ENCODE assay signal across 9 cellular contexts in genomic region chr16:1152123-1152638, GRCh38. TPM values are rescaled to one million over a fixed set of nuclear protein-coding genes. Genes with fewer than 3 reads are reported as not detected.
DNase-seq lines count a peak whose midpoint lies in the region; TF ChIP-seq lines count a peak whose summit lies in the region.
"Had no signal": no experiment of that assay in that cellular context is flagged by ENCODE, and none has a peak within 500 bp of the region (broad histone marks: within the 10 kb centered on the region; RNA-seq: fewer than 3 reads in every experiment).

No MANE protein-coding gene starts in this region.

- H3K27ac ChIP-seq in HUES6 (ENCODE audit: low read depth, low read length) (no peak overlapping the region; the same call in 1 of the 2 replicates), right atrium auricular region (no peak overlapping the region)

- H3K27me3 ChIP-seq in HUES6 (ENCODE audit: control insufficient read depth, insufficient read depth, low read length), result peaks cover 29% of the 10 kb centered on the region
- H3K27me3 ChIP-seq in right atrium auricular region, result peaks cover 0 to 16% of the 10 kb centered on the region in 2 donors

- peaks cover 15% of the 10 kb centered on the region for H3K4me1 ChIP-seq in HUES6 (ENCODE audit: control insufficient read depth, insufficient read depth, low read length)
- H3K4me1 ChIP-seq in right atrium auricular region, result peaks cover 0 to 15% of the 10 kb centered on the region in 2 donors

- H3K36me3 ChIP-seq in HUES6 (ENCODE audit: control insufficient read depth, insufficient read depth, low read length), result no peaks in the 10 kb centered on the region
- H3K36me3 ChIP-seq in right atrium auricular region, result no peaks in the 10 kb centered on the region

- H3K9ac ChIP-seq in HUES6 (ENCODE audit: low read length), result peak overlapping the region; percentile 17

- TF ChIP-seq CTCF in right atrium auricular region (IDR thresholded peaks at IDR 0.05), result no peak

- DNase-seq in activated T-cell treated with anti-CD3 and anti-CD28 coated beads for 48 hours (ENCODE audit: low read depth) (peak; percentile 13), right atrium auricular region (ENCODE audit: low spot score) (no peak), NCI-H2196 (lab: John Stamatoyannopoulos, UW; ENCODE audit: unreplicated experiment) (no peak), NCI-H146 (lab: John Stamatoyannopoulos, UW) (no peak), DMS79 (lab: John Stamatoyannopoulos, UW) (no peak), NCI-H187 treated with DMSO at 0.1 percent for 48 hours (lab: John Stamatoyannopoulos, UW) (no peak)
- DNase-seq in stimulated activated CD8-positive, alpha-beta memory T cell treated with anti-CD3 and anti-CD28 coated beads, Interleukin-15, amount 100 ng/mL, for 1 hour (ENCODE audit: low read depth), result peak; percentile 4

- H3K4me3 ChIP-seq in HUES6 (ENCODE audit: low read depth, low read length) (peak overlapping the region; percentile 73), right atrium auricular region (peak overlapping the region; percentile 57)

- peaks cover 4% of the 10 kb centered on the region for H3K9me3 ChIP-seq in HUES6 (ENCODE audit: control insufficient read depth, insufficient read depth, low read depth, low read length)
- H3K9me3 ChIP-seq in right atrium auricular region, result no peaks in the 10 kb centered on the region

RNA-seq across cellular contexts. Expression of gene CACNA1H, which starts 0.7 kb away (rescaled TPM):
- total RNA-seq in right atrium auricular region, result 1 to 10 TPM; 7.0 to 9.4 TPM

RNA-seq across cellular contexts. Expression of gene C1QTNF8, which starts 56.1 kb away (rescaled TPM):
- not detected for total RNA-seq in right atrium auricular region
- total RNA-seq: liver had no signal

Comparison
In these comparisons a context has a peak if more than half of its experiments do, and no peak if none do; other contexts are left out.
1. DNase-seq: peak in activated T-cell treated with anti-CD3 and anti-CD28 coated beads for 48 hours (single experiment) and stimulated activated CD8-positive, alpha-beta memory T cell treated with anti-CD3 and anti-CD28 coated beads, Interleukin-15, amount 100 ng/mL, for 1 hour (single experiment); none in right atrium auricular region (single experiment), NCI-H2196 (single experiment), NCI-H146 (single experiment), DMS79 (single experiment) and NCI-H187 treated with DMSO at 0.1 percent for 48 hours (single experiment).